In genomic region chr4:61397174-61397573, GRCh38 we compare ENCODE assay signal across 20 cellular contexts.
DNase-seq lines count a peak whose midpoint lies in the region; ATAC-seq and TF ChIP-seq lines count a peak whose summit lies in the region.
"Had no signal": no experiment of that assay in that cellular context is flagged by ENCODE, and none has a peak within 500 bp of the region (broad histone marks: within the 10 kb centered on the region; RNA-seq: fewer than 3 reads in every experiment).

No MANE protein-coding gene starts in this region.

- no peak overlapping the region for H3K27ac ChIP-seq in right cardiac atrium (ENCODE audit: low read length)
- H3K27ac ChIP-seq in foreskin keratinocyte, result no peak overlapping the region
- H3K27ac ChIP-seq in testis, result no peak overlapping the region
- H3K27ac ChIP-seq in upper lobe of right lung, result no peak overlapping the region

- TF ChIP-seq POLR2A in testis (IDR thresholded peaks at IDR 0.05), result no peak

- ATAC-seq in Right ventricle myocardium superior (ENCODE audit: poor library complexity), result peak; percentile 77
- no peak for ATAC-seq in right cardiac atrium
- no peak for ATAC-seq in WTC11
- ATAC-seq in foreskin keratinocyte, result peak; percentile 25
- no peak for ATAC-seq in upper lobe of right lung
- ATAC-seq: effector memory CD8-positive, alpha-beta T cell; HCT116; left lobe of liver; naive thymus-derived CD8-positive, alpha-beta T cell; Panc1 had no signal

- no peaks in the 10 kb centered on the region for H3K27me3 ChIP-seq in right cardiac atrium (ENCODE audit: control insufficient read depth, insufficient read depth)
- H3K27me3 ChIP-seq in foreskin keratinocyte, result no peaks in the 10 kb centered on the region
- no peaks in the 10 kb centered on the region for H3K27me3 ChIP-seq in testis
- no peaks in the 10 kb centered on the region for H3K27me3 ChIP-seq in upper lobe of right lung

- H3K4me3 ChIP-seq in right cardiac atrium (ENCODE audit: low read length) (no peak overlapping the region), skeletal muscle cell (ENCODE audit: low read depth, low read length) (no peak overlapping the region), testis (no peak overlapping the region), upper lobe of right lung (no peak overlapping the region)

- no peak for DNase-seq in Right ventricle myocardium superior
- no peak for DNase-seq in right cardiac atrium
- no peak for DNase-seq in WTC11 (ENCODE audit: low spot score)
- DNase-seq in foreskin keratinocyte, result peak in 1 of 2 donors; percentile 17
- DNase-seq in skeletal muscle cell (ENCODE audit: low read depth), result peak; percentile 52
- DNase-seq in testis, result no peak
- no peak for DNase-seq in putamen (ENCODE audit: low spot score)
- DNase-seq in upper lobe of right lung, result no peak
- DNase-seq: activated naive CD4-positive, alpha-beta T cell treated with anti-CD3 and anti-CD28 coated beads for 36 hours; caudate nucleus; CD8-positive, alpha-beta memory T cell; effector memory CD8-positive, alpha-beta T cell; EL; naive thymus-derived CD8-positive, alpha-beta T cell; NCI-H1417; stimulated activated CD4-positive, alpha-beta T cell treated with anti-CD3 and anti-CD28 coated beads, Interleukin-2, amount 100 ng/mL, for 24 hours had no signal

- peak overlapping the region; percentile 41 for H3K4me3 Mint-ChIP-seq in WTC11
- H3K4me3 Mint-ChIP-seq: activated naive CD4-positive, alpha-beta T cell treated with anti-CD3 and anti-CD28 coated beads for 36 hours; CD8-positive, alpha-beta memory T cell; effector memory CD8-positive, alpha-beta T cell; naive thymus-derived CD8-positive, alpha-beta T cell; T-helper 1 cell treated with Interleukin-12 subunit alpha and Interleukin-12 subunit beta and Interleukin-4 antibody, amounts not matched to agents 30 μg/mL and 1 μg/mL, for 36 hours had no signal

- H3K9me3 ChIP-seq in right cardiac atrium (ENCODE audit: control insufficient read depth, low read length), result no peaks in the 10 kb centered on the region
- no peaks in the 10 kb centered on the region for H3K9me3 ChIP-seq in testis
- H3K9me3 ChIP-seq in upper lobe of right lung, result no peaks in the 10 kb centered on the region

- H3K36me3 Mint-ChIP-seq in WTC11, result no peaks in the 10 kb centered on the region
- H3K36me3 Mint-ChIP-seq: CD8-positive, alpha-beta memory T cell; naive thymus-derived CD8-positive, alpha-beta T cell had no signal

- H3K4me1 ChIP-seq in right cardiac atrium (ENCODE audit: control insufficient read depth, insufficient read depth, low read length), result no peaks in the 10 kb centered on the region
- H3K4me1 ChIP-seq in foreskin keratinocyte, result no peaks in the 10 kb centered on the region
- H3K4me1 ChIP-seq in testis, result no peaks in the 10 kb centered on the region
- peaks cover 5% of the 10 kb centered on the region for H3K4me1 ChIP-seq in upper lobe of right lung

- no peaks in the 10 kb centered on the region for H3K27me3 Mint-ChIP-seq in WTC11 (ENCODE audit: low read depth)
- H3K27me3 Mint-ChIP-seq: CD8-positive, alpha-beta memory T cell; effector memory CD8-positive, alpha-beta T cell; naive thymus-derived CD8-positive, alpha-beta T cell had no signal

- POLR2A ChIA-PET in WTC11 (lab: Charles Lee), result no interaction called here

- TF ChIP-seq CTCF in WTC11 (IDR thresholded peaks at IDR 0.05) (no peak), foreskin keratinocyte (conservative IDR thresholded peaks at IDR 0.05) (no peak), testis (IDR thresholded peaks at IDR 0.05) (no peak), upper lobe of right lung (IDR thresholded peaks at IDR 0.05) (no peak)

- CTCF ChIA-PET in WTC11 (lab: Charles Lee), result no interaction called here

- peaks cover 73% of the 10 kb centered on the region for H3K4me1 Mint-ChIP-seq in WTC11
- H3K4me1 Mint-ChIP-seq: CD8-positive, alpha-beta memory T cell; naive thymus-derived CD8-positive, alpha-beta T cell had no signal

- WGBS in right cardiac atrium, result 57% methylated on average over 1 of the region's 1 CpG
- WGBS in testis, 2 donors, result 86 to 93% methylated on average over 1 of the region's 1 CpG

- H3K36me3 ChIP-seq in testis (ENCODE audit: low read depth, missing control alignments) (no peaks in the 10 kb centered on the region), upper lobe of right lung (no peaks in the 10 kb centered on the region)

- H3K9me3 Mint-ChIP-seq in WTC11, result no peaks in the 10 kb centered on the region
- H3K9me3 Mint-ChIP-seq: T-helper 1 cell treated with Interleukin-12 subunit alpha and Interleukin-12 subunit beta and Interleukin-4 antibody, amounts not matched to agents 30 μg/mL and 1 μg/mL, for 36 hours had no signal

- peak overlapping the region; percentile 89 for H3K27ac Mint-ChIP-seq in WTC11
- H3K27ac Mint-ChIP-seq: activated naive CD4-positive, alpha-beta T cell treated with anti-CD3 and anti-CD28 coated beads for 36 hours; CD8-positive, alpha-beta memory T cell; effector memory CD8-positive, alpha-beta T cell; naive thymus-derived CD8-positive, alpha-beta T cell; T-helper 1 cell treated with Interleukin-12 subunit alpha and Interleukin-12 subunit beta and Interleukin-4 antibody, amounts not matched to agents 30 μg/mL and 1 μg/mL, for 36 hours had no signal

- intact Hi-C loops in Right ventricle myocardium superior (cut with DNase I), result no loop called here
- intact Hi-C loops in right cardiac atrium (cut with DNase I), result no loop called here
- intact Hi-C loops in testis (cut with DNase I; ENCODE audit: low total_unique reads), result no loop called here
- intact Hi-C loops in upper lobe of right lung (cut with DNase I), result no loop called here

TF ChIP-seq in WTC11, 78 proteins besides CTCF, POLR2A, EP300 and RAD21:
- TF ChIP-seq, protein P1, sequence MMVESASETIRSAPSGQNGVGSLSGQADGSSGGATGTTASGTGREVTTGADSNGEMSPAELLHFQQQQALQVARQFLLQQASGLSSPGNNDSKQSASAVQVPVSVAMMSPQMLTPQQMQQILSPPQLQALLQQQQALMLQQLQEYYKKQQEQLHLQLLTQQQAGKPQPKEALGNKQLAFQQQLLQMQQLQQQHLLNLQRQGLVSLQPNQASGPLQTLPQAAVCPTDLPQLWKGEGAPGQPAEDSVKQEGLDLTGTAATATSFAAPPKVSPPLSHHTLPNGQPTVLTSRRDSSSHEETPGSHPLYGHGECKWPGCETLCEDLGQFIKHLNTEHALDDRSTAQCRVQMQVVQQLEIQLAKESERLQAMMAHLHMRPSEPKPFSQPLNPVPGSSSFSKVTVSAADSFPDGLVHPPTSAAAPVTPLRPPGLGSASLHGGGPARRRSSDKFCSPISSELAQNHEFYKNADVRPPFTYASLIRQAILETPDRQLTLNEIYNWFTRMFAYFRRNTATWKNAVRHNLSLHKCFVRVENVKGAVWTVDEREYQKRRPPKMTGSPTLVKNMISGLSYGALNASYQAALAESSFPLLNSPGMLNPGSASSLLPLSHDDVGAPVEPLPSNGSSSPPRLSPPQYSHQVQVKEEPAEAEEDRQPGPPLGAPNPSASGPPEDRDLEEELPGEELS (CRISPR knock-in tag; IDR thresholded peaks at IDR 0.05), result no peak
- 0 out of 2 replicates have a peak, but pooled peaks have one; percentile 9 for TF ChIP-seq USF2 (CRISPR knock-in tag; IDR thresholded peaks at IDR 0.05)
- TF ChIP-seq NFE2L1 (CRISPR knock-in tag; IDR thresholded peaks at IDR 0.05), result 0 out of 2 replicates have a peak, but pooled peaks have one; percentile 43

Comparison
In these comparisons a context has a peak if more than half of its experiments do, and no peak if none do; other contexts are left out.
1. ATAC-seq: peak in Right ventricle myocardium superior (single experiment) and foreskin keratinocyte (single experiment); none in right cardiac atrium (0 of 2), WTC11 (single experiment) and upper lobe of right lung (single experiment).